In the genomic region with DNA sequence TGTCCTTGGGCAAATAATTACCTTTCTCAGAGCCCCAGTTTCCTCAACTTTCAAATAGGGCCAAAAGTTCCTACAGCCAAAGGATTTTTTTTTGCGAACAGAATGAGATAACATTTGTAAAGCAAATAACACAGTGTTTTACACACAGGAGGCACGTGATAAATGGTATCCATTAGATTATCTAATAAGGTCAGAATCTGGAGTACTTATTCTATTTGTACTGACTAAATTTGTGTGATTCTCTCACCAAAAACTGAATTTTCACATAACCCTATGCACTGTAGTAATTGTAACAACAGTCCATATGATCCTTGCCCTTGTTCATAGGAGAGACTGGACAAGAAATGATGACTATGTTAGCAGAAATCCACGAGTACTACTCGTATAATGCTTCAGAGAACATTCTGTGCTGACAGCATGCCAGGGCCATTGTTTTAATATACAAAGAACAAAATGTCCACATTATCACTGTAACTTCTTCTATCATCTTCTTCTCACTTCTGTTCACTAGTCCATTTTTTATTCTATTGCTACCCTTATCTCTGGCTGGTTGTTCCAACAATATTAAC, we compare ENCODE assay signal across 18 cellular contexts. TPM values are rescaled to one million over a fixed set of nuclear protein-coding genes. Genes with fewer than 3 reads are reported as not detected.
DNase-seq lines count a peak whose midpoint lies in the region; ATAC-seq and TF ChIP-seq lines count a peak whose summit lies in the region.
"Had no signal": no experiment of that assay in that cellular context is flagged by ENCODE, and none has a peak within 500 bp of the region (broad histone marks: within the 10 kb centered on the region; RNA-seq: fewer than 3 reads in every experiment).

No MANE protein-coding gene starts in this region.

- no peak for TF ChIP-seq POLR2A in stomach (IDR thresholded peaks at IDR 0.05)

- DNase-seq in LHCN-M2 (ENCODE audit: low read depth) (peak; percentile 66), choroid plexus epithelial cell (ENCODE audit: low read depth) (peak; percentile 86), left lobe of liver (ENCODE audit: low spot score) (no peak), stomach (peak; percentile 77), NCI-H1105 (lab: John Stamatoyannopoulos, UW) (no peak), NCI-H1930 (lab: John Stamatoyannopoulos, UW) (no peak), cerebellar cortex (ENCODE audit: low spot score) (no peak)
- DNase-seq: activated CD4-positive, alpha-beta T cell treated with anti-CD3 and anti-CD28 coated beads for 48 hours; activated naive CD8-positive, alpha-beta T cell treated with anti-CD3 and anti-CD28 coated beads, Interleukin-2, amount 50 U/mL, for 24 hours; activated T-cell treated with anti-CD3 and anti-CD28 coated beads, Interleukin-2, amount 50 U/mL, for 24 hours; MG63; NCI-H2081; Peyer's patch; posterior cingulate gyrus; stimulated activated CD4-positive, alpha-beta T cell treated with anti-CD3 and anti-CD28 coated beads, Interleukin-1b, Interleukin-23, amount 100 ng/mL, for 48 hours; stimulated activated CD8-positive, alpha-beta memory T cell treated with anti-CD3 and anti-CD28 coated beads, Interleukin-4, amount 100 ng/mL, for 48 hours had no signal

- WGBS in stomach, 5 donors = 29 to 50% (median 30%) methylated on average over 4 of the region's 4 CpGs

- peak overlapping the region in 4 of 5 donors; percentile 51 to 77 (median 70) for H3K27ac ChIP-seq in stomach
- H3K27ac ChIP-seq: coronary artery had no signal

- TF ChIP-seq CTCF in choroid plexus epithelial cell (conservative IDR thresholded peaks at IDR 0.05; ENCODE audit: low read depth, low read length) (no peak), stomach (IDR thresholded peaks at IDR 0.05) (no peak)

- no peaks in the 10 kb centered on the region for H3K9me3 ChIP-seq in stomach
- H3K9me3 ChIP-seq: MG63, mucosa of descending colon, Peyer's patch had no signal

- H3K27me3 ChIP-seq in stomach = no peaks in the 10 kb centered on the region
- H3K27me3 ChIP-seq: MG63, Peyer's patch had no signal

- no peak for TF ChIP-seq EP300 in stomach (IDR thresholded peaks at IDR 0.05)

- intact Hi-C loops in stomach (cut with DNase I; ENCODE audit: low total_unique reads) = no loop called here

- no peak overlapping the region for H3K4me3 ChIP-seq in choroid plexus epithelial cell (ENCODE audit: low read depth, low read length)
- no peak overlapping the region for H3K4me3 ChIP-seq in stomach
- H3K4me3 ChIP-seq: coronary artery, MG63, mucosa of descending colon, Peyer's patch had no signal

- ATAC-seq in left lobe of liver = peak; percentile 18
- ATAC-seq: activated naive CD8-positive, alpha-beta T cell treated with anti-CD3 and anti-CD28 coated beads, Interleukin-2, amount 50 U/mL, for 24 hours had no signal

- H3K36me3 ChIP-seq in stomach = no peaks in the 10 kb centered on the region
- H3K36me3 ChIP-seq: MG63, Peyer's patch had no signal

- H3K4me1 ChIP-seq in stomach = peaks cover 10 to 24% (median 17%) of the 10 kb centered on the region in 4 donors

RNA-seq across cellular contexts. Expression of gene FEM1C, which starts 13.9 kb away (rescaled TPM):
- total RNA-seq in LHCN-M2 (2014; rRNA removed) (19.6 and 22.1 TPM in 2 replicates), left lobe of liver (7.6 TPM), stomach (10 to 100 TPM; 20.0 to 55.6 (median 36.8) TPM)
- 6.4 TPM for polyA plus RNA-seq in LHCN-M2 (2012)
- 1 to 10 TPM; 5.9 to 8.1 (median 6.3) TPM for polyA plus RNA-seq in stomach

RNA-seq across cellular contexts. Expression of gene TICAM2, which starts 43.8 kb away (rescaled TPM):
- 7.5 and 9.1 TPM in 2 replicates for total RNA-seq in LHCN-M2 (2014; rRNA removed)
- polyA plus RNA-seq in LHCN-M2 (2012) = 5.2 TPM
- total RNA-seq in left lobe of liver = 2.1 TPM
- total RNA-seq in stomach = 1 to 10 TPM in 2 of 5 donors, not detected in 3; 2.4 to 9.9 TPM
- polyA plus RNA-seq in stomach = 1 to 10 TPM; 1.4 to 3.5 (median 2.3) TPM

Comparison
In these comparisons a context has a peak if more than half of its experiments do, and no peak if none do; other contexts are left out.
1. DNase-seq: peak in LHCN-M2 (single experiment), choroid plexus epithelial cell (single experiment) and stomach (single experiment); none in left lobe of liver (single experiment), NCI-H1105 (single experiment), NCI-H1930 (0 of 2) and cerebellar cortex (single experiment).